ENCODE assay signal across 2 cellular contexts in the genomic region with DNA sequence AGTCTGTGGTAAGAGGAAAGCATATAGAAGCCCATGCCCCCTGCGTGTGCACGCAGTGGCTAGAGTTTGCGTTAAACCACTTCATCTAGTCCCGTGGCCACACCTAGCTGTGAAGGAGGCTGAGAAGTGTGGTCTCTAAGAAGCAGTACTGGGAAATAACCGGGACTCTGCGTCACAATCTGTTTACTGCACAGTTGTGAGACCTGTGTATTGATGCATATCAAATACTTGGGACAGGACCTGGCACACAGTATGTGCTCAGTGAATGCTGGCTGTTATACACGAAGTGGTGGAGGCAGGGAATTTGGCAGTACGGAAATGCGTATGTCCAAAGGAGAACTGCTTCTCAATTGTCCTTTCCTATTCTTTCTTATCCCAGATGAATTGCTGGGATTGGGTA.
TF ChIP-seq lines count a peak whose summit lies in the region.

No MANE protein-coding gene starts in this region.

TF ChIP-seq in HepG2, 621 proteins besides CTCF, POLR2A, EP300 and RAD21:
- TF ChIP-seq POLR2G (IDR thresholded peaks at IDR 0.05; ENCODE audit: low read depth, low read length) (peak; percentile 43; the same call in 1 of the 2 replicates), GATA4 (IDR thresholded peaks at IDR 0.05; ENCODE audit: borderline replicate concordance, low read depth) (no peak)

TF ChIP-seq in H1, 55 proteins besides CTCF, POLR2A, EP300 and RAD21:
- TF ChIP-seq, protein P1, sequence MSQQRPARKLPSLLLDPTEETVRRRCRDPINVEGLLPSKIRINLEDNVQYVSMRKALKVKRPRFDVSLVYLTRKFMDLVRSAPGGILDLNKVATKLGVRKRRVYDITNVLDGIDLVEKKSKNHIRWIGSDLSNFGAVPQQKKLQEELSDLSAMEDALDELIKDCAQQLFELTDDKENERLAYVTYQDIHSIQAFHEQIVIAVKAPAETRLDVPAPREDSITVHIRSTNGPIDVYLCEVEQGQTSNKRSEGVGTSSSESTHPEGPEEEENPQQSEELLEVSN (IDR thresholded peaks at IDR 0.05), result no peak
- no peak for TF ChIP-seq SAP30 (IDR thresholded peaks at IDR 0.05; ENCODE audit: insufficient read depth, insufficient replicate concordance, low read length)
- TF ChIP-seq, protein P2, sequence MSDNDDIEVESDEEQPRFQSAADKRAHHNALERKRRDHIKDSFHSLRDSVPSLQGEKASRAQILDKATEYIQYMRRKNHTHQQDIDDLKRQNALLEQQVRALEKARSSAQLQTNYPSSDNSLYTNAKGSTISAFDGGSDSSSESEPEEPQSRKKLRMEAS (IDR thresholded peaks at IDR 0.05), result no peak
- TF ChIP-seq TCF12 (IDR thresholded peaks at IDR 0.05; ENCODE audit: low read depth, low read length), result no peak
- no peak for TF ChIP-seq BACH1 (IDR thresholded peaks at IDR 0.05; ENCODE audit: low read length)
- no peak for TF ChIP-seq EZH2 (IDR thresholded peaks at IDR 0.05; ENCODE audit: low read depth, low read length, severe bottlenecking)
